ENCODE assay signal across 21 cellular contexts in the genomic region with DNA sequence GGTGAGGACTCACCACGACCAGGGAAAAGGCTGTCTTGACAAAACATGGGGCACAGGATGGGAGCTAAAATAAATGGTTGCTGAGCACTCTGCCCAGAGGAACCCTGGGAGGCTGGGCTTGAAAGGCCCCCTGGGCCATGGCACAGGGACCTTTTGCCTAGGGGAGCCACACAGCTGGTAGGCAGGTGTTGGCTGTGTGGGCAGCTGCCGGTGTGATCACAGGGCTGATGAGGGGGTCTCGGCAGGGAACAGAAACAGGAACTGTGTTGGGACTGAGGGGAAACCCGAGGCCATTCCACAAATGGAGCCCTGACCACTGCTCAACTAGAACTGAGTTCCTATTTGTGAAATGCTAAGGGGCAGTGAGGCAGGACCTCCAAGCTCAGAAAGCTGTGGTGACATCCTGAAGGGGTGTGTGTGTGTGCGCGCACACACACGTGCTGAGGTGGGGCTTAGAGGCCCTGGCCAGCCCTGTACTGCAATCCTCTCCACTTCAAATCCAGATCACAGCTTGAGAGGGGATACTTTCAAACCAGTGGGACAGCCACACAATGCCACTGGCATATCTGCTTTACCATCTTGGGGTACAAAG. TPM values are rescaled to one million over a fixed set of nuclear protein-coding genes. Genes with fewer than 3 reads are reported as not detected.
A peak's percentile ranks its signal among the peaks of the same experiment; 100 is the strongest.
DNase-seq lines count a peak whose midpoint lies in the region; ATAC-seq and TF ChIP-seq lines count a peak whose summit lies in the region.
"Had no signal": no experiment of that assay in that cellular context is flagged by ENCODE, and none has a peak within 500 bp of the region (broad histone marks: within the 10 kb centered on the region; RNA-seq: fewer than 3 reads in every experiment).

No MANE protein-coding gene starts in this region.

- H4K12ac ChIP-seq in trophoblast cell (ENCODE audit: low read depth, low read length) = no peak overlapping the region

- intact Hi-C loops in thyroid gland (cut with DNase I) = no loop called here

- peaks cover 4% of the 10 kb centered on the region for H3K79me2 ChIP-seq in trophoblast cell (ENCODE audit: control insufficient read depth, insufficient read depth, low read length, poor library complexity)

- H3K27me3 ChIP-seq in NT2/D1 (ENCODE audit: insufficient read depth, insufficient read length) (peaks cover 30% of the 10 kb centered on the region), endodermal cell (ENCODE audit: control insufficient read depth, insufficient read depth, low read length, poor library complexity, severe bottlenecking) (no peaks in the 10 kb centered on the region), trophoblast cell (ENCODE audit: insufficient read depth, low read length) (no peaks in the 10 kb centered on the region), brain microvascular endothelial cell (replicated peaks) (no peaks in the 10 kb centered on the region), thyroid gland (no peaks in the 10 kb centered on the region)
- H3K27me3 ChIP-seq: SJCRH30 had no signal

- peaks cover 22% of the 10 kb centered on the region for H3K79me1 ChIP-seq in trophoblast cell (ENCODE audit: low read length)

- H3K9ac ChIP-seq in NT2/D1 (ENCODE audit: insufficient read length, low read depth) (peak overlapping the region; percentile 45), endodermal cell (ENCODE audit: extremely low read depth, low read length, poor library complexity, severe bottlenecking) (no peak overlapping the region), trophoblast cell (ENCODE audit: low read length) (peak overlapping the region; percentile 7)

- peak overlapping the region; percentile 61 for H3K4ac ChIP-seq in trophoblast cell (ENCODE audit: low read depth, low read length)

- no peak for TF ChIP-seq POLR2A in thyroid gland (IDR thresholded peaks at IDR 0.05)

- H3K18ac ChIP-seq in trophoblast cell (ENCODE audit: low read length) = peak overlapping the region; percentile 80

- peak overlapping the region; percentile 85 for H2BK5ac ChIP-seq in trophoblast cell (ENCODE audit: low read depth, low read length, poor library complexity)

- peak overlapping the region; percentile 22 for H4K8ac ChIP-seq in trophoblast cell (ENCODE audit: low read depth, low read length)

- H3K36me3 Mint-ChIP-seq in endodermal cell (ENCODE audit: low read depth) = no peaks in the 10 kb centered on the region
- H3K36me3 Mint-ChIP-seq: CD14-positive monocyte had no signal

- CTCF ChIA-PET in HEK293 (lab: Yijun Ruan, JAX) = interaction anchor here (0.6 kb wide), 2 partner anchors 40 to 325 kb away, joined by 3 to 4 read pairs; no protein-coding TSS in a partner anchor

- POLR2A ChIA-PET in HEK293 (lab: Yijun Ruan, JAX) = no interaction called here

- ATAC-seq in GM18907 (IDR thresholded peaks at IDR 0.05; ENCODE audit: unreplicated experiment) = no peak
- ATAC-seq: HCT116 had no signal

- no peak overlapping the region for H3K4me3 Mint-ChIP-seq in endodermal cell
- H3K4me3 Mint-ChIP-seq: CD14-positive monocyte had no signal

- TF ChIP-seq CTCF in HEK293 (tag by site-specific recombination; IDR thresholded peaks at IDR 0.05) (no peak), endodermal cell (conservative IDR thresholded peaks at IDR 0.05) (no peak), brain microvascular endothelial cell (IDR thresholded peaks at IDR 0.05; ENCODE audit: low read depth, low read length, missing control alignments) (no peak), thyroid gland (IDR thresholded peaks at IDR 0.05) (no peak)

- H3K9me3 ChIP-seq in HEK293 (ENCODE audit: control insufficient read depth, insufficient read depth, low read depth, low read length) = no peaks in the 10 kb centered on the region
- H3K9me3 ChIP-seq in NT2/D1 (ENCODE audit: insufficient read depth, low read length) = no peaks in the 10 kb centered on the region
- H3K9me3 ChIP-seq in endodermal cell (ENCODE audit: control insufficient read depth, low read length) = no peaks in the 10 kb centered on the region
- H3K9me3 ChIP-seq in trophoblast cell (ENCODE audit: insufficient read depth, low read depth, low read length) = no peaks in the 10 kb centered on the region
- no peaks in the 10 kb centered on the region for H3K9me3 ChIP-seq in thyroid gland
- H3K9me3 ChIP-seq: SJCRH30 had no signal

- H3K27me3 Mint-ChIP-seq in endodermal cell (ENCODE audit: insufficient read depth) = peaks cover 77% of the 10 kb centered on the region

- H3K4me1 ChIP-seq in HEK293 (ENCODE audit: control insufficient read depth, insufficient read depth, low read length) = no peaks in the 10 kb centered on the region
- H3K4me1 ChIP-seq in NT2/D1 (ENCODE audit: insufficient read depth, insufficient read length) = peaks cover 38% of the 10 kb centered on the region
- no peaks in the 10 kb centered on the region for H3K4me1 ChIP-seq in endodermal cell (ENCODE audit: control insufficient read depth, insufficient read depth, low read length)
- peaks cover 31 to 35% of the 10 kb centered on the region in 2 experiments for H3K4me1 ChIP-seq in trophoblast cell (ENCODE audit: control insufficient read depth in 1 of 2, insufficient read depth in 2 of 2, low read length in 2 of 2)
- no peaks in the 10 kb centered on the region for H3K4me1 ChIP-seq in thyroid gland
- H3K4me1 ChIP-seq: SJCRH30 had no signal

- no peaks in the 10 kb centered on the region for H3K9me3 Mint-ChIP-seq in endodermal cell

- DNase-seq in NT2/D1 (ENCODE audit: low read depth, low spot score) (no peak), endodermal cell (peak; percentile 41), trophoblast cell (no peak), brain microvascular endothelial cell (no peak), thyroid gland (no peak), MV-4-11 (lab: John Stamatoyannopoulos, UW) (no peak)
- DNase-seq: COR-L47, DMS153, EL, KG1, NCI-H1105, NCI-H187, NCI-H748 treated with DMSO at 0.1 percent for 48 hours, SJCRH30 had no signal

- no peak overlapping the region for H2AFZ ChIP-seq in trophoblast cell (ENCODE audit: insufficient read depth, low read length, poor library complexity)

- H3K27ac ChIP-seq in HEK293 (ENCODE audit: extremely low read depth, low read depth, low read length) (no peak overlapping the region), endodermal cell (ENCODE audit: low read depth, low read length) (no peak overlapping the region), trophoblast cell (ENCODE audit: low read depth, low read length) (no peak overlapping the region), brain microvascular endothelial cell (no peak overlapping the region), thyroid gland (no peak overlapping the region)
- H3K27ac ChIP-seq: SJCRH30 had no signal

- WGBS in endodermal cell (ENCODE audit: insufficient coverage in 1 of 2, insufficient read length in 1 of 2), 2 experiments = 86 to 88% methylated on average over 4 to 7 of the region's 7 CpGs
- WGBS in trophoblast cell (ENCODE audit: extremely low coverage, insufficient coverage, insufficient read length) = no CpG with 5 or more reads among the region's 7 CpGs
- 78 to 80% methylated on average over 7 of the region's 7 CpGs for WGBS in thyroid gland, 2 donors

- peak overlapping the region; percentile 93 for H3K14ac ChIP-seq in trophoblast cell (ENCODE audit: low read length)

- peak overlapping the region; percentile 97 for H2BK12ac ChIP-seq in trophoblast cell (ENCODE audit: low read length)

- H4K91ac ChIP-seq in trophoblast cell (ENCODE audit: low read depth, low read length) = peak overlapping the region; percentile 97

- no peak overlapping the region for H3K23ac ChIP-seq in trophoblast cell (ENCODE audit: low read length)

- in situ Hi-C loops in brain microvascular endothelial cell (cut with HindIII; ENCODE audit: low pct_ligation_motif_present, low sequenced_read_pairs) = no loop called here

- H3K4me2 ChIP-seq in trophoblast cell (ENCODE audit: low read length) = no peak overlapping the region

- H3K4me3 ChIP-seq in HEK293 (ENCODE audit: low read depth, low read length) (no peak overlapping the region), NT2/D1 (ENCODE audit: insufficient read length, low read depth) (peak overlapping the region; percentile 12), endodermal cell (ENCODE audit: low read length) (no peak overlapping the region), trophoblast cell (ENCODE audit: low read depth, low read length) (no peak overlapping the region), brain microvascular endothelial cell (ENCODE audit: low read depth, low read length) (no peak overlapping the region), thyroid gland (replicated peaks in 1 of 3) (no peak overlapping the region)
- H3K4me3 ChIP-seq: SJCRH30 had no signal

- H3K36me3 ChIP-seq in HEK293 (ENCODE audit: control insufficient read depth in 2 of 2, insufficient read depth in 1 of 2, low read length in 2 of 2) (no peaks in the 10 kb centered on the region), NT2/D1 (ENCODE audit: insufficient read depth, insufficient read length, low read length) (no peaks in the 10 kb centered on the region), endodermal cell (ENCODE audit: control insufficient read depth, insufficient read depth, low read length) (no peaks in the 10 kb centered on the region), trophoblast cell (ENCODE audit: control insufficient read depth in 1 of 2, insufficient read depth in 2 of 2, low read length in 2 of 2) (no peaks in the 10 kb centered on the region), brain microvascular endothelial cell (replicated peaks) (no peaks in the 10 kb centered on the region), thyroid gland (no peaks in the 10 kb centered on the region)
- H3K36me3 ChIP-seq: SJCRH30 had no signal

- no peak overlapping the region for H3K27ac Mint-ChIP-seq in endodermal cell
- H3K27ac Mint-ChIP-seq: CD14-positive monocyte had no signal

- H2AK5ac ChIP-seq in trophoblast cell (ENCODE audit: low read length) = peak overlapping the region; percentile 98

- peak overlapping the region; percentile 88 for H2BK120ac ChIP-seq in trophoblast cell (ENCODE audit: insufficient read depth, low read length, poor library complexity)

- H3K4me1 Mint-ChIP-seq in endodermal cell = peaks cover 5% of the 10 kb centered on the region

RNA-seq across cellular contexts. Expression of gene THEM5, which starts 6.4 kb away (rescaled TPM):
- total RNA-seq in endodermal cell (not detected), thyroid gland (not detected)
- not detected for polyA plus RNA-seq in endodermal cell (2013, experiment 1 of 2)
- not detected for polyA plus RNA-seq in endodermal cell (2013, experiment 2 of 2)
- 9.2 and 11.3 TPM in 2 replicates for polyA plus RNA-seq in trophoblast cell (2013)
- total RNA-seq: M059J, RPMI7951 had no signal
- polyA plus RNA-seq: AG04450, CD14-positive monocyte had no signal

RNA-seq across cellular contexts. Expression of gene C2CD4D, which starts 20.3 kb away (rescaled TPM):
- total RNA-seq in endodermal cell (under 1 TPM; 0.44 to 0.82 TPM), thyroid gland (1 to 10 TPM in 1 of 4 donors, under 1 TPM in 2, not detected in 1; 0.29 to 1.3 (median 0.33) TPM)
- polyA plus RNA-seq in endodermal cell (2013, experiment 1 of 2) = not detected
- polyA plus RNA-seq in endodermal cell (2013, experiment 2 of 2) = not detected
- 1.8 and 2.0 TPM in 2 replicates for polyA plus RNA-seq in trophoblast cell (2013)
- total RNA-seq: M059J, RPMI7951, SJCRH30 had no signal
- polyA plus RNA-seq: AG04450, CD14-positive monocyte had no signal

RNA-seq across cellular contexts. Expression of gene RORC, which starts 28.3 kb away (rescaled TPM):
- total RNA-seq in endodermal cell = not detected
- polyA plus RNA-seq in endodermal cell (2013, experiment 1 of 2) = 0.14 TPM
- polyA plus RNA-seq in endodermal cell (2013, experiment 2 of 2) = not detected
- polyA plus RNA-seq in trophoblast cell (2013) = 0.03 TPM in 2 replicates
- 10 to 100 TPM; 29.7 to 48.4 (median 38.8) TPM for total RNA-seq in thyroid gland
- total RNA-seq: M059J, RPMI7951, SJCRH30 had no signal
- polyA plus RNA-seq: AG04450, CD14-positive monocyte had no signal

RNA-seq across cellular contexts. Expression of gene THEM4, which starts 49.4 kb away (rescaled TPM):
- total RNA-seq in endodermal cell (10 to 100 TPM; 12.2 to 14.3 TPM), thyroid gland (10 to 100 TPM; 28.5 to 32.5 (median 31.3) TPM)
- 11.3 TPM for polyA plus RNA-seq in endodermal cell (2013, experiment 1 of 2)
- polyA plus RNA-seq in endodermal cell (2013, experiment 2 of 2) = 11.7 TPM
- 5.0 and 5.5 TPM in 2 replicates for polyA plus RNA-seq in trophoblast cell (2013)

RNA-seq across cellular contexts. Expression of gene LINGO4, which starts 54.7 kb away (rescaled TPM):
- total RNA-seq in endodermal cell (not detected), thyroid gland (under 1 TPM; 0.13 to 0.63 (median 0.24) TPM)
- not detected for polyA plus RNA-seq in endodermal cell (2013, experiment 1 of 2)
- polyA plus RNA-seq in endodermal cell (2013, experiment 2 of 2) = not detected
- not detected in 2 replicates for polyA plus RNA-seq in trophoblast cell (2013)
- total RNA-seq: M059J, RPMI7951, SJCRH30 had no signal
- polyA plus RNA-seq: AG04450, CD14-positive monocyte had no signal

Comparison
In these comparisons a context has a peak if more than half of its experiments do, and no peak if none do; other contexts are left out.
1. RNA of gene RORC, which starts 28.3 kb away (total RNA-seq): 29.7 to 48.4 TPM in thyroid gland; not detected in endodermal cell; every median in the first group is over 10 times any median in the second.